ENCODE assay signal across 10 cellular contexts in the genomic region with DNA sequence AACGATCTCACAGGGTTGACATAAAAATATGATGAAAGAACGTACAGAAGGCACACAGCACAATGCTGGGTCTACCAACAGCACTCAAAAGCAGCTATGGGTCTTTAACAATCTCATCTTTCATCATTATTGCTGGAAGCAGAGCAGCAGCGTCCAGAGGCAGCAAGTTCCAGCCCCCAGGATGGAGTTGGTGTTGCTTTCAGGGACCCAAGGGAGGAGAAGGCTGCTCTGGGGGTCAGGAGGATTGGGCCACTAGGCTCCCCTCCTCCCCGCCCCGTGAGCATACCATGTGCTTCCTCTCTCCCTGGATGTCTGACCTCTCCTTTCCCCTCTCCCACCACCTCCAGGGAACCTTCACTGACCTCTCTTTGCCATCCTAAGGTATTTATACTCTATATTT. TPM values are rescaled to one million over a fixed set of nuclear protein-coding genes. Genes with fewer than 3 reads are reported as not detected.
A peak's percentile ranks its signal among the peaks of the same experiment; 100 is the strongest.
DNase-seq lines count a peak whose midpoint lies in the region; TF ChIP-seq lines count a peak whose summit lies in the region.
"Had no signal": no experiment of that assay in that cellular context is flagged by ENCODE, and none has a peak within 500 bp of the region (broad histone marks: within the 10 kb centered on the region; RNA-seq: fewer than 3 reads in every experiment).

No MANE protein-coding gene starts in this region.

- H3K4me1 ChIP-seq in liver (ENCODE audit: control insufficient read depth in 4 of 4, insufficient read depth in 4 of 4, low read length in 3 of 4), result peaks cover 6 to 35% (median 15%) of the 10 kb centered on the region in 4 donors

- TF ChIP-seq CTCF in astrocyte of the cerebellum (IDR thresholded peaks at IDR 0.05; ENCODE audit: low read depth, low read length, missing control alignments), result no peak
- TF ChIP-seq CTCF in liver (IDR thresholded peaks at IDR 0.05; ENCODE audit: low read depth, low read length, missing input control), result no peak

- H3K27ac ChIP-seq in liver (ENCODE audit: low read depth in 1 of 2, low read length in 2 of 2), result peak overlapping the region; percentile 70 to 84
- H3K27ac ChIP-seq in substantia nigra (ENCODE audit: low read depth, low read length, poor library complexity, severe bottlenecking), result peak overlapping the region; percentile 88

- H3K9ac ChIP-seq in liver (ENCODE audit: low read depth in 1 of 2, low read length in 2 of 2), result no peak overlapping the region

- H3K4me1 Mint-ChIP-seq in T-helper 1 cell treated with Interleukin-12 subunit alpha and Interleukin-12 subunit beta and Interleukin-4 antibody, amounts not matched to agents 30 μg/mL and 1 μg/mL, for 36 hours (ENCODE audit: low read depth), result peaks cover 35% of the 10 kb centered on the region

- WGBS in liver, result 65% methylated on average over 5 of the region's 5 CpGs

- no peaks in the 10 kb centered on the region for H3K9me3 ChIP-seq in liver (ENCODE audit: control insufficient read depth in 4 of 4, low read length in 3 of 4)

- H3K27ac Mint-ChIP-seq in T-helper 1 cell treated with Interleukin-12 subunit alpha and Interleukin-12 subunit beta and Interleukin-4 antibody, amounts not matched to agents 30 μg/mL and 1 μg/mL, for 36 hours, result peak overlapping the region; percentile 74

- H3K4me3 Mint-ChIP-seq in T-helper 1 cell treated with Interleukin-12 subunit alpha and Interleukin-12 subunit beta and Interleukin-4 antibody, amounts not matched to agents 30 μg/mL and 1 μg/mL, for 36 hours, result peak overlapping the region; percentile 9

- DNase-seq in T-helper 1 cell, result no peak
- no peak for DNase-seq in astrocyte of the cerebellum (ENCODE audit: low read depth)
- no peak for DNase-seq in substantia nigra (lab: John Stamatoyannopoulos, UW)
- no peak for DNase-seq in DMS153 treated with DMSO at 0.1 percent for 48 hours (lab: John Stamatoyannopoulos, UW; ENCODE audit: unreplicated experiment)
- DNase-seq in stimulated activated CD4-positive, alpha-beta T cell treated with anti-CD3 and anti-CD28 coated beads, Interleukin-12 subunit alpha, Interleukin-12 subunit beta, amount 100 ng/mL, for 4 hours, result no peak
- no peak for DNase-seq in UCSD-AML1 (lab: John Stamatoyannopoulos, UW; ENCODE audit: unreplicated experiment)
- DNase-seq: cerebellar nuclear complex had no signal

- TF ChIP-seq RAD21 in liver (IDR thresholded peaks at IDR 0.05), result no peak

- H3K36me3 ChIP-seq in liver (ENCODE audit: control insufficient read depth in 4 of 4, insufficient read depth in 3 of 4, low read depth in 1 of 4, low read length in 3 of 4), result peaks cover 0 to 17% (median 9%) of the 10 kb centered on the region in 4 donors

- no peaks in the 10 kb centered on the region for H3K27me3 Mint-ChIP-seq in T-helper 1 cell treated with Interleukin-12 subunit alpha and Interleukin-12 subunit beta and Interleukin-4 antibody, amounts not matched to agents 30 μg/mL and 1 μg/mL, for 36 hours (ENCODE audit: low read depth)
- H3K27me3 Mint-ChIP-seq: progenitor cell of endocrine pancreas had no signal

- in situ Hi-C loops in astrocyte of the cerebellum (cut with HindIII; ENCODE audit: low sequenced_read_pairs), result no loop called here

- H3K4me3 ChIP-seq in astrocyte of the cerebellum (ENCODE audit: low read depth, low read length) (peak overlapping the region; percentile 2), liver (ENCODE audit: low read depth in 1 of 3, low read length in 3 of 3) (no peak overlapping the region)

- peaks cover 12% of the 10 kb centered on the region for H3K36me3 Mint-ChIP-seq in T-helper 1 cell treated with Interleukin-12 subunit alpha and Interleukin-12 subunit beta and Interleukin-4 antibody, amounts not matched to agents 30 μg/mL and 1 μg/mL, for 36 hours (ENCODE audit: low read depth)

- no peaks in the 10 kb centered on the region for H3K9me3 Mint-ChIP-seq in T-helper 1 cell treated with Interleukin-12 subunit alpha and Interleukin-12 subunit beta and Interleukin-4 antibody, amounts not matched to agents 30 μg/mL and 1 μg/mL, for 36 hours

- H3K27me3 ChIP-seq in liver (ENCODE audit: control insufficient read depth in 4 of 4, insufficient read depth in 4 of 4, low read length in 3 of 4), result no peaks in the 10 kb centered on the region

TF ChIP-seq in liver, 16 proteins besides CTCF, POLR2A, EP300 and RAD21:
- TF ChIP-seq TAF1 (conservative IDR thresholded peaks at IDR 0.05) (no peak), RXRA (IDR thresholded peaks at IDR 0.05) (no peak), GABPA (IDR thresholded peaks at IDR 0.05 in 1 of 2, conservative IDR thresholded peaks at IDR 0.05 in 1 of 2) (no peak)
- TF ChIP-seq, protein P1, sequence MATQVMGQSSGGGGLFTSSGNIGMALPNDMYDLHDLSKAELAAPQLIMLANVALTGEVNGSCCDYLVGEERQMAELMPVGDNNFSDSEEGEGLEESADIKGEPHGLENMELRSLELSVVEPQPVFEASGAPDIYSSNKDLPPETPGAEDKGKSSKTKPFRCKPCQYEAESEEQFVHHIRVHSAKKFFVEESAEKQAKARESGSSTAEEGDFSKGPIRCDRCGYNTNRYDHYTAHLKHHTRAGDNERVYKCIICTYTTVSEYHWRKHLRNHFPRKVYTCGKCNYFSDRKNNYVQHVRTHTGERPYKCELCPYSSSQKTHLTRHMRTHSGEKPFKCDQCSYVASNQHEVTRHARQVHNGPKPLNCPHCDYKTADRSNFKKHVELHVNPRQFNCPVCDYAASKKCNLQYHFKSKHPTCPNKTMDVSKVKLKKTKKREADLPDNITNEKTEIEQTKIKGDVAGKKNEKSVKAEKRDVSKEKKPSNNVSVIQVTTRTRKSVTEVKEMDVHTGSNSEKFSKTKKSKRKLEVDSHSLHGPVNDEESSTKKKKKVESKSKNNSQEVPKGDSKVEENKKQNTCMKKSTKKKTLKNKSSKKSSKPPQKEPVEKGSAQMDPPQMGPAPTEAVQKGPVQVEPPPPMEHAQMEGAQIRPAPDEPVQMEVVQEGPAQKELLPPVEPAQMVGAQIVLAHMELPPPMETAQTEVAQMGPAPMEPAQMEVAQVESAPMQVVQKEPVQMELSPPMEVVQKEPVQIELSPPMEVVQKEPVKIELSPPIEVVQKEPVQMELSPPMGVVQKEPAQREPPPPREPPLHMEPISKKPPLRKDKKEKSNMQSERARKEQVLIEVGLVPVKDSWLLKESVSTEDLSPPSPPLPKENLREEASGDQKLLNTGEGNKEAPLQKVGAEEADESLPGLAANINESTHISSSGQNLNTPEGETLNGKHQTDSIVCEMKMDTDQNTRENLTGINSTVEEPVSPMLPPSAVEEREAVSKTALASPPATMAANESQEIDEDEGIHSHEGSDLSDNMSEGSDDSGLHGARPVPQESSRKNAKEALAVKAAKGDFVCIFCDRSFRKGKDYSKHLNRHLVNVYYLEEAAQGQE (IDR thresholded peaks at IDR 0.05), result no peak

RNA-seq across cellular contexts. Expression of a gene that starts 13.3 kb away (rescaled TPM):
- 10 to 100 TPM in 1 of 2 donors, 1 to 10 TPM in 1; 8.4 to 20.1 TPM for total RNA-seq in liver
- polyA plus RNA-seq in liver, result 10 to 100 TPM in 1 of 2 donors, 1 to 10 TPM in 1; 4.2 to 11.4 TPM

RNA-seq across cellular contexts. Expression of a gene that starts 13.7 kb away (rescaled TPM):
- 10 to 100 TPM; 29.1 to 43.4 TPM for total RNA-seq in liver
- 10 to 100 TPM in 1 of 2 donors, 1 to 10 TPM in 1; 9.3 to 19.1 TPM for polyA plus RNA-seq in liver
